In the genomic region with DNA sequence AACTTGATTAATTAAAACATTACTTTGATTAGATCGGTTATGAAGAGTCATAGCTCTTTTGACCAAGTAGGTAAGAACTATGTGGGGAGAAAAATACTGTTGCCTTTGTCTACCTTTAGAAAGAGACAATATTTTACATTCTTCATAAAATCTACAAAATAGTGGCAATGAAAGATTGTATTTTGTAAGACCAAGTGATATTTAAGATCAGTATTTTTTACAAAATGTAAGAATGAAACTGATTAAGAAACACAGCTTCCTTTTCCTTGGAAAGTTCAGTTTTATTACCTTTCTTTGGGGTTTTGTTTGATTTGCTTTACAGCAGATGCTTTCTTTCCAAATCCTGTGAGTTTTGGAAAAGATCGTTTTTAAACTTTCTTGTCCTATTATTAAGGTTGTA, we compare ENCODE assay signal across 8 cellular contexts.
DNase-seq lines count a peak whose midpoint lies in the region; ATAC-seq and TF ChIP-seq lines count a peak whose summit lies in the region.

No MANE protein-coding gene starts in this region.

- H3K36me3 ChIP-seq in NT2/D1 (ENCODE audit: insufficient read depth, insufficient read length, low read length), result peaks cover 15% of the 10 kb centered on the region
- H3K36me3 ChIP-seq in ectodermal cell (ENCODE audit: control insufficient read depth, insufficient read depth, low read length), result peaks cover 4% of the 10 kb centered on the region
- H3K36me3 ChIP-seq in neural progenitor cell, result no peaks in the 10 kb centered on the region

- TF ChIP-seq CTCF in Calu3 (IDR thresholded peaks at IDR 0.05; ENCODE audit: unreplicated experiment) (no peak), neural progenitor cell (IDR thresholded peaks at IDR 0.05) (no peak)

- peak overlapping the region; percentile 90 for H3K4me3 Mint-ChIP-seq in Calu3 (ENCODE audit: low read depth, unreplicated experiment)
- peak overlapping the region; percentile 98 for H3K4me3 Mint-ChIP-seq in neural progenitor cell

- no peaks in the 10 kb centered on the region for H3K9me3 Mint-ChIP-seq in Calu3 (ENCODE audit: low read depth, unreplicated experiment)
- peaks cover 13% of the 10 kb centered on the region for H3K9me3 Mint-ChIP-seq in neural progenitor cell

- DNase-seq in Calu3, result no peak
- no peak for DNase-seq in NT2/D1 (ENCODE audit: low read depth, low spot score)
- no peak for DNase-seq in neural progenitor cell (ENCODE audit: low spot score)
- DNase-seq in NCI-H1694 treated with DMSO at 0.1 percent for 48 hours (lab: John Stamatoyannopoulos, UW), result no peak
- no peak for DNase-seq in head of caudate nucleus

- ATAC-seq in GM21786 (IDR thresholded peaks at IDR 0.05; ENCODE audit: unreplicated experiment), result no peak
- ATAC-seq in GM18861 (IDR thresholded peaks at IDR 0.05; ENCODE audit: unreplicated experiment), result no peak

- H3K27me3 ChIP-seq in NT2/D1 (ENCODE audit: insufficient read depth, insufficient read length) (no peaks in the 10 kb centered on the region), ectodermal cell (ENCODE audit: control insufficient read depth, insufficient read depth, low read length, poor library complexity, severe bottlenecking) (no peaks in the 10 kb centered on the region), neural progenitor cell (no peaks in the 10 kb centered on the region)

- H3K36me3 Mint-ChIP-seq in Calu3 (ENCODE audit: insufficient read depth, unreplicated experiment) (peaks cover 35% of the 10 kb centered on the region), neural progenitor cell (peaks cover 20% of the 10 kb centered on the region)

- CTCF ChIA-PET in Calu3 (lab: Charles Lee), result no interaction called here

- H3K27me3 Mint-ChIP-seq in Calu3 (ENCODE audit: unreplicated experiment) (no peaks in the 10 kb centered on the region), neural progenitor cell (ENCODE audit: insufficient read depth, low read depth) (no peaks in the 10 kb centered on the region)

- H3K4me3 ChIP-seq in NT2/D1 (ENCODE audit: insufficient read length, low read depth), result no peak overlapping the region
- H3K4me3 ChIP-seq in ectodermal cell (ENCODE audit: insufficient read depth, low read depth, low read length), result peak overlapping the region; percentile 75
- H3K4me3 ChIP-seq in neural progenitor cell, result peak overlapping the region; percentile 99

- no peaks in the 10 kb centered on the region for H3K4me1 ChIP-seq in NT2/D1 (ENCODE audit: insufficient read depth, insufficient read length)
- no peaks in the 10 kb centered on the region for H3K4me1 ChIP-seq in ectodermal cell (ENCODE audit: control insufficient read depth, insufficient read depth, low read length)
- peaks cover 27% of the 10 kb centered on the region for H3K4me1 ChIP-seq in neural progenitor cell

- no peak overlapping the region for H3K27ac ChIP-seq in ectodermal cell (ENCODE audit: insufficient read depth, low read depth, low read length, poor library complexity, severe bottlenecking)
- no peak overlapping the region for H3K27ac ChIP-seq in neural progenitor cell

- H2AFZ ChIP-seq in neural progenitor cell (replicated peaks), result no peak overlapping the region

- peaks cover 36% of the 10 kb centered on the region for H3F3A ChIP-seq in neural progenitor cell (ENCODE audit: low read depth)

- BruUV-seq in Calu3 (replicated peaks; lab: Mats Ljungman, UMichigan), result no TSS peak

- peaks cover 37% of the 10 kb centered on the region for H4K20me1 ChIP-seq in neural progenitor cell (ENCODE audit: low read depth)

- H3K4me1 Mint-ChIP-seq in Calu3 (ENCODE audit: low read depth, unreplicated experiment), result no peaks in the 10 kb centered on the region
- H3K4me1 Mint-ChIP-seq in neural progenitor cell, result peaks cover 47% of the 10 kb centered on the region

- intact Hi-C loops in Calu3 (cut with micrococcal nuclease; ENCODE audit: unreplicated experiment), result loop anchor here (5.0 kb wide), 1 partner anchor 93 kb away; a partner anchor contains a TSS
- intact Hi-C loops in head of caudate nucleus (cut with DNase I), result loop anchor here (10.0 kb wide), 2 partner anchors 95 to 855 kb away; a partner anchor contains a TSS

- H3K9ac ChIP-seq in NT2/D1 (ENCODE audit: insufficient read length, low read depth) (peak overlapping the region; percentile 47), neural progenitor cell (peak overlapping the region; percentile 98)

- peaks cover 8% of the 10 kb centered on the region for H3K9me3 ChIP-seq in NT2/D1 (ENCODE audit: insufficient read depth, low read length)
- H3K9me3 ChIP-seq in ectodermal cell (ENCODE audit: control insufficient read depth, low read length), result no peaks in the 10 kb centered on the region
- no peaks in the 10 kb centered on the region for H3K9me3 ChIP-seq in neural progenitor cell (ENCODE audit: low read depth)

- H3K27ac Mint-ChIP-seq in Calu3 (ENCODE audit: unreplicated experiment) (peak overlapping the region; percentile 94), neural progenitor cell (no peak overlapping the region)

- peaks cover 87% of the 10 kb centered on the region for H3K79me2 ChIP-seq in neural progenitor cell (ENCODE audit: low read depth)

- peak overlapping the region; percentile 87 for H3K4me2 ChIP-seq in neural progenitor cell

- 70 to 100% methylated on average over 1 of the region's 2 CpGs for WGBS in ectodermal cell, 2 experiments
